In genomic region chr3:30508319-30508718, GRCh38 we compare ENCODE assay signal across 15 cellular contexts.
DNase-seq lines count a peak whose midpoint lies in the region; ATAC-seq and TF ChIP-seq lines count a peak whose summit lies in the region.
"Had no signal": no experiment of that assay in that cellular context is flagged by ENCODE, and none has a peak within 500 bp of the region (broad histone marks: within the 10 kb centered on the region; RNA-seq: fewer than 3 reads in every experiment).

No MANE protein-coding gene starts in this region.

- no peak for TF ChIP-seq CTCF in RWPE2 (IDR thresholded peaks at IDR 0.05; ENCODE audit: poor library complexity, severe bottlenecking)

- no peak overlapping the region for H3K4me3 ChIP-seq in RWPE2 (ENCODE audit: severe bottlenecking)
- H3K4me3 ChIP-seq: GM12878, GM23248, K562 had no signal

- H3K27ac ChIP-seq in RWPE2 (ENCODE audit: poor library complexity, severe bottlenecking) = peak overlapping the region; percentile 98
- H3K27ac ChIP-seq: 22Rv1, GM23248, HL-60 had no signal

- DNase-seq in NCI-H1694 treated with DMSO at 0.1 percent for 48 hours (lab: John Stamatoyannopoulos, UW) = peak; percentile 3
- DNase-seq in NCI-H1694 (lab: John Stamatoyannopoulos, UW) = no peak
- DNase-seq in NCI-H2171 treated with DMSO at 0.1 percent for 48 hours (lab: John Stamatoyannopoulos, UW) = peak; percentile 93
- DNase-seq in RWPE2 (ENCODE audit: low spot score) = no peak
- DNase-seq in COLO829 (ENCODE audit: low spot score) = no peak
- DNase-seq in superior temporal gyrus (ENCODE audit: extremely low spot score) = no peak
- DNase-seq: Caco-2; CD8-positive, alpha-beta T cell; DMS79; GM23248 had no signal

- no peaks in the 10 kb centered on the region for H3K27me3 ChIP-seq in RWPE2 (ENCODE audit: insufficient read depth, poor library complexity, severe bottlenecking)

- no peaks in the 10 kb centered on the region for H3K36me3 ChIP-seq in RWPE2 (ENCODE audit: low read depth)

- H3K9me3 ChIP-seq in RWPE2 (ENCODE audit: severe bottlenecking) = no peaks in the 10 kb centered on the region
- H3K9me3 ChIP-seq: Caco-2 had no signal

- H3K4me1 ChIP-seq in RWPE2 (ENCODE audit: insufficient read depth, poor library complexity, severe bottlenecking) = peaks cover 33% of the 10 kb centered on the region

- ATAC-seq in RWPE2 (ENCODE audit: low read depth) (no peak), HG02642 (IDR thresholded peaks at IDR 0.05; ENCODE audit: poor library complexity, unreplicated experiment) (no peak)
- ATAC-seq: CD8-positive, alpha-beta T cell; GM12878; K562 had no signal

Comparison
In these comparisons a context has a peak if more than half of its experiments do, and no peak if none do; other contexts are left out.
1. DNase-seq: peak in NCI-H1694 treated with DMSO at 0.1 percent for 48 hours (single experiment) and NCI-H2171 treated with DMSO at 0.1 percent for 48 hours (single experiment); none in NCI-H1694 (single experiment), RWPE2 (single experiment), COLO829 (single experiment) and superior temporal gyrus (single experiment).